8 cellular contexts compared by ENCODE assay signal in the genomic region with DNA sequence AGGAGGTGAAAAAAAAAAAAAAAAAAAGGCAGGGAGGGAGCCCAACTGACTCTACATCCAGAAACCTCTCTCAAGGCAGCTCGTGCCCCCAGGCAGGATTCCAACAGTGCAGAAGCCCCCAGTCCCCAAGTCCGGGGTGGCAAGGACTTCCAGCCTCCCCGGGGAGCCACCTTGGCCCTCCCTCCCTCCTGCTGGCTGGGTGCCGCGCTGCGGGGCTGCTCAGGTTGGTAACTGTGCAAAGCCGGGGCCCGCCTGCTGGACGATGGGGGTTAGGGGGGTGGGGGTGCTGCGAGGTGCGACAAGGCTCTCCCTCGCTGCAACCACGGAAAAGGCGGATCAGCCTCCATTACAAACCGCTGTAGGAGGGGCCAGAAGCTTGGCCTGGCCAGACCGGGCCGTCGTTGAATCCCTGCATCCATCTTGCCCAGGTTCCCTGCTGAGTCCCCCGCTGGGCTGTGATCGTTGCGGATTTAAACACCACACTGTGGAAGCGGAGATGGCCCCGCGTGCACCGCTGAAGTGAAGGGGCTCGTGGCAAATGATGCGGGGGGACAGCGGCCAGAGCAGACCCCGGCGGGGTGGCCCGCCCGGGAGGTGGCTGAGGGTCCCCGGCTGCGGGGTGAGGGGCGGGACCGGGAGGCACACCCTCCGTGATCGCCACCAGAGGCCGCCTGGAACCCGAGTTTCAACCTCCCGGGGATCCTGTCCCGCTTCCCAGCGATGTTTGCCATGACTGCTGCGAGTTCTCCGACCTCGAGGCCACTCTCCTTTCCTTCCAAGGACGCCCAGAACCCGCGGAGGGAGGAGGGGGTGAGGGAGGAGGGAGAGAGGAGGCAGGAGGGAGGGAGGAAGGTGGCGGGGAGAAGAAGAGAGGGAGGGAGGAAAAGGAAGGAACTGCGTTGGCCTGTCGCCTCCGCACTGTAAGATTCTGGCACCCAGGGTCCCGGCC. TPM values are rescaled to one million over a fixed set of nuclear protein-coding genes. Genes with fewer than 3 reads are reported as not detected.
DNase-seq lines count a peak whose midpoint lies in the region; ATAC-seq and TF ChIP-seq lines count a peak whose summit lies in the region.

No MANE protein-coding gene starts in this region.

- DNase-seq in COLO829 (ENCODE audit: low spot score): peak; percentile 46
- peak; percentile 31 for DNase-seq in NCI-H2107 treated with DMSO at 0.1 percent for 48 hours (lab: John Stamatoyannopoulos, UW; ENCODE audit: unreplicated experiment)
- DNase-seq in activated CD4-positive, alpha-beta T cell treated with anti-CD3 and anti-CD28 coated beads, Interleukin-2, amount 50 U/mL, for 4 hours: peak; percentile 38 to 43
- DNase-seq in lower lobe of right lung: peak; percentile 74
- DNase-seq in stimulated activated CD4-positive, alpha-beta T cell treated with anti-CD3 and anti-CD28 coated beads, TNF-alpha, amount 100 ng/mL, for 1 hour (ENCODE audit: low read depth in 3 of 3, low spot score in 1 of 3): peak; percentile 5 to 26 (median 19)
- no peak for DNase-seq in SIG-M5 (lab: John Stamatoyannopoulos, UW)

- peak; percentile 51 for TF ChIP-seq CTCF in lower lobe of right lung (IDR thresholded peaks at IDR 0.05)

- H3K27ac ChIP-seq in ectodermal cell (ENCODE audit: insufficient read depth, low read depth, low read length, poor library complexity, severe bottlenecking): no peak overlapping the region
- peak overlapping the region; percentile 49 for H3K27ac ChIP-seq in lower lobe of right lung

- WGBS in ectodermal cell, 2 experiments: 6% methylated on average over 50 to 54 of the region's 54 CpGs

- H3K9me3 ChIP-seq in ectodermal cell (ENCODE audit: control insufficient read depth, low read length): no peaks in the 10 kb centered on the region
- H3K9me3 ChIP-seq in lower lobe of right lung: no peaks in the 10 kb centered on the region

- H3K4me1 ChIP-seq in ectodermal cell (ENCODE audit: control insufficient read depth, insufficient read depth, low read length) (peaks cover 5% of the 10 kb centered on the region), lower lobe of right lung (no peaks in the 10 kb centered on the region)

- H3K36me3 ChIP-seq in ectodermal cell (ENCODE audit: control insufficient read depth, insufficient read depth, low read length): no peaks in the 10 kb centered on the region
- no peaks in the 10 kb centered on the region for H3K36me3 ChIP-seq in lower lobe of right lung

- H3K4me3 ChIP-seq in ectodermal cell (ENCODE audit: insufficient read depth, low read depth, low read length) (peak overlapping the region; percentile 42), lower lobe of right lung (peak overlapping the region; percentile 56)

- ATAC-seq in GM21786 (IDR thresholded peaks at IDR 0.05; ENCODE audit: unreplicated experiment) (peak; percentile 77), lower lobe of right lung (peak; percentile 93 to 94)

- H3K27me3 ChIP-seq in ectodermal cell (ENCODE audit: control insufficient read depth, insufficient read depth, low read length, poor library complexity, severe bottlenecking): no peaks in the 10 kb centered on the region
- H3K27me3 ChIP-seq in lower lobe of right lung (ENCODE audit: low read depth): no peaks in the 10 kb centered on the region

- intact Hi-C loops in lower lobe of right lung (cut with DNase I): no loop called here

RNA-seq across cellular contexts. Expression of a gene that starts 58.0 kb away (rescaled TPM):
- polyA plus RNA-seq in ectodermal cell (2013, experiment 1 of 4): 226 TPM
- 269 TPM for polyA plus RNA-seq in ectodermal cell (2013, experiment 2 of 4)
- 140 TPM for polyA plus RNA-seq in ectodermal cell (2013, experiment 3 of 4)
- polyA plus RNA-seq in ectodermal cell (2013, experiment 4 of 4): 157 TPM
- total RNA-seq in lower lobe of right lung: 227 TPM
